Comparison of ENCODE assay signal across 25 cellular contexts in genomic region chr10:118904284-118904683, GRCh38.
"Had no signal": no experiment of that assay in that cellular context is flagged by ENCODE, and none has a peak within 500 bp of the region (broad histone marks: within the 10 kb centered on the region; RNA-seq: fewer than 3 reads in every experiment).

No MANE protein-coding gene starts in this region.

- H3K9ac ChIP-seq: parathyroid adenoma had no signal

- H3K4me3 ChIP-seq: colonic mucosa, esophagus squamous epithelium, lung, prostate gland, right lobe of liver, stomach, thoracic aorta had no signal

- H3K9me3 ChIP-seq: colonic mucosa, esophagus squamous epithelium, prostate gland, right lobe of liver, stomach, thoracic aorta had no signal

- DNase-seq: colonic mucosa; dermis blood vessel endothelial cell; esophagus squamous epithelium; foreskin keratinocyte; immature natural killer cell; kidney; left cardiac atrium; left ventricle myocardium superior; mesenchymal stem cell; midbrain; occipital lobe; retina; right lobe of liver; stimulated activated CD4-positive, alpha-beta T cell treated with anti-CD3 and anti-CD28 coated beads, Interleukin-15, amount 100 ng/mL, for 24 hours; stimulated activated CD4-positive, alpha-beta T cell treated with anti-CD3 and anti-CD28 coated beads, Interleukin-1b, Interleukin-23, amount 100 ng/mL, for 48 hours; stimulated activated CD4-positive, alpha-beta T cell treated with anti-CD3 and anti-CD28 coated beads, Interleukin-4, amount 100 ng/mL, for 4 hours; stimulated activated naive CD4-positive, alpha-beta T cell; stomach; substantia nigra; trophoblast cell had no signal

- H3K27me3 ChIP-seq: colonic mucosa, right lobe of liver had no signal

- H3K4me1 ChIP-seq: colonic mucosa, esophagus squamous epithelium, foreskin keratinocyte, parathyroid adenoma, prostate gland, right lobe of liver, stomach had no signal

- H3K79me2 ChIP-seq: parathyroid adenoma had no signal

- H3K9me3 Mint-ChIP-seq: natural killer cell treated with Interleukin-12 subunit alpha and Interleukin-12 subunit beta and Interleukin-15 and Interleukin-18, amount 100 ng/mL, for 72 hours had no signal

- H3K27ac ChIP-seq: colonic mucosa, esophagus squamous epithelium, foreskin keratinocyte, parathyroid adenoma, prostate gland, right lobe of liver, stomach, thoracic aorta had no signal

- H3K4me3 Mint-ChIP-seq: immature natural killer cell; natural killer cell treated with Interleukin-12 subunit alpha and Interleukin-12 subunit beta and Interleukin-15 and Interleukin-18, amount 100 ng/mL, for 72 hours had no signal

- H3K4me1 Mint-ChIP-seq: immature natural killer cell had no signal

- ATAC-seq: foreskin keratinocyte, left cardiac atrium, left ventricle myocardium superior, right lobe of liver had no signal

- H3K36me3 Mint-ChIP-seq: immature natural killer cell; natural killer cell treated with Interleukin-12 subunit alpha and Interleukin-12 subunit beta and Interleukin-15 and Interleukin-18, amount 100 ng/mL, for 72 hours had no signal

- H3K36me3 ChIP-seq: colonic mucosa, esophagus squamous epithelium, prostate gland, right lobe of liver, stomach, thoracic aorta had no signal

- H2AFZ ChIP-seq: parathyroid adenoma had no signal

- H3K27ac Mint-ChIP-seq: immature natural killer cell; natural killer cell treated with Interleukin-12 subunit alpha and Interleukin-12 subunit beta and Interleukin-15 and Interleukin-18, amount 100 ng/mL, for 72 hours had no signal
